ENCODE assay signal across 8 cellular contexts in the genomic region with DNA sequence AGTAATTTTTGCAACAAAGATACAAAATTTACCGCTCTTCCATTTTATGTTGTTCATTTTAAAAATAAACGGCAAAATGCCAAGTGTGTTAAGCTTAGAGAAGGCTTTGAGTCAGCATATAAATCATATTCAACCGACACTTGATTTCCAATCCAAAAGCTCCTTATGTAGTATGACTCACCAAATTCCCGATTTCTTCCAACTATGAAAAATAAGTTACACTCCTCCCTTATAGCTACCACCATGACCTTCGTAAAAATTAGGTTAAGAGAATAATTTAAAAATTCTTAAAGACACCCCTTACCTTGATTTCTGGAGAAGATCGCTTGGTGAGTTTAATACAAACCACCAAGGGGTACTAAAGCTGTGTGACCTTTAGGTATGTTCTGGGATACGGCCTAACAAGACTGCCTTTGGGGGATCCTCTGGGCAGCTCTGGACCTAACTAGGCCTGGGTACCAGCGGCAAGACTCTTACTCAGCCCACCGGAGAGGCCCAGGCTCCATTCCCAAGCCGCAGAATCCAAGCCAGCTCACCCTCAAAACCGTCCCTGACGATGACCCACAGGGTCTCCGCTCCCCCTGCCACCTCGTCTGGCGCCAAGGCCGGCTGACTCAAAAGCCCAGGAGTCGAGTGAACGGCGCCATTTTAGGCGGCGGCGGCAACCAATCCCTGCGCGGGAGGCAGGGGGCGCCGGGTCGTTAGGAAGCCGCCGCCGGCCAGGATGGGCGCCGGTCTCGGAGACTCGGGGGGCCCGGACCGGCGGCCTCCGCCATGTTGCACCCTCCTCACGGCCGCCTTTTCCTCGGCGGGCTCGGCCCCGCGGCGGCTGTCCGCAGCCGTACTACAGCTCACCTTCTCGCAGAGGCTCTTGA. TPM values are rescaled to one million over a fixed set of nuclear protein-coding genes. Genes with fewer than 3 reads are reported as not detected.
DNase-seq lines count a peak whose midpoint lies in the region; ATAC-seq and TF ChIP-seq lines count a peak whose summit lies in the region.

No MANE protein-coding gene starts in this region.

- H3K4me3 ChIP-seq in ACC112 (ENCODE audit: low read depth, low read length) (peak overlapping the region; percentile 88), epithelial cell of proximal tubule (ENCODE audit: low read depth, low read length) (peak overlapping the region; percentile 98)

- H3K79me2 ChIP-seq in ACC112 (ENCODE audit: control insufficient read depth, insufficient read depth, low read length, unreplicated experiment), result peaks cover 62% of the 10 kb centered on the region

- no peaks in the 10 kb centered on the region for H3K27me3 ChIP-seq in ACC112 (ENCODE audit: insufficient read depth, low read length)

- peaks cover 14% of the 10 kb centered on the region; the same call in 1 of the 2 replicates for H3K36me3 ChIP-seq in ACC112 (ENCODE audit: insufficient read depth, low read length)

- DNase-seq in NCI-H510A treated with DMSO at 0.1 percent for 48 hours (lab: John Stamatoyannopoulos, UW) (peak; percentile 25), activated T-cell treated with anti-CD3 and anti-CD28 coated beads for 24 hours (ENCODE audit: low read depth) (peak; percentile 50), epithelial cell of proximal tubule (ENCODE audit: low read depth) (no peak), mucosa of gallbladder (ENCODE audit: low spot score) (peak; percentile 49)
- DNase-seq in stimulated activated CD8-positive, alpha-beta memory T cell treated with anti-CD3 and anti-CD28 coated beads, Interleukin-4, amount 100 ng/mL, for 24 hours (ENCODE audit: low read depth), result peak; percentile 46

- peaks cover 27% of the 10 kb centered on the region for H3K4me1 ChIP-seq in ACC112 (ENCODE audit: control insufficient read depth, insufficient read depth, low read length, unreplicated experiment)

- peak overlapping the region; percentile 94 for H3K27ac ChIP-seq in ACC112 (ENCODE audit: low read depth, low read length)

- peak; percentile 6 for TF ChIP-seq CTCF in epithelial cell of proximal tubule (conservative IDR thresholded peaks at IDR 0.05; ENCODE audit: low read depth, low read length)

- ATAC-seq in GM18519 (IDR thresholded peaks at IDR 0.05; ENCODE audit: low FRiP score, unreplicated experiment) (peak; percentile 19), HG03060 (IDR thresholded peaks at IDR 0.05; ENCODE audit: low read depth, unreplicated experiment) (peak; percentile 8)

- H2AFZ ChIP-seq in ACC112 (ENCODE audit: low read length, unreplicated experiment), result peak overlapping the region; percentile 37

RNA-seq across cellular contexts. Expression of a gene that starts 0.7 kb away (rescaled TPM):
- total RNA-seq in epithelial cell of proximal tubule (162 and 196 TPM in 2 replicates), mucosa of gallbladder (108 TPM)

RNA-seq across cellular contexts. Expression of a gene that starts 48.4 kb away (rescaled TPM):
- total RNA-seq in epithelial cell of proximal tubule (210 and 277 TPM in 2 replicates), mucosa of gallbladder (340 TPM)
